31 cellular contexts compared by ENCODE assay signal in genomic region chr1:164191191-164191590, GRCh38.
"Had no signal": no experiment of that assay in that cellular context is flagged by ENCODE, and none has a peak within 500 bp of the region (broad histone marks: within the 10 kb centered on the region; RNA-seq: fewer than 3 reads in every experiment).

No MANE protein-coding gene starts in this region.

- H3K36me3 ChIP-seq: ascending aorta, cardiac muscle cell, WERI-Rb-1 had no signal

- H3K9me3 ChIP-seq: ascending aorta had no signal

- FAIRE-seq: bronchial epithelial cell, TTC549 had no signal

- H3K4me3 ChIP-seq: ascending aorta, cardiac muscle cell had no signal

- H3K4me1 ChIP-seq: ascending aorta had no signal

- H3K27ac ChIP-seq: ascending aorta, cardiac muscle cell, WERI-Rb-1 had no signal

- H3K27me3 ChIP-seq: ascending aorta, cardiac muscle cell had no signal

- DNase-seq: activated CD4-positive, alpha-beta memory T cell treated with anti-CD3 and anti-CD28 coated beads, Interleukin-2, amount 10 ng/mL, durations not matched to agents 7 days and 5 days; activated CD4-positive, alpha-beta T cell treated with anti-CD3 and anti-CD28 coated beads for 1 hour; activated CD4-positive, alpha-beta T cell treated with anti-CD3 and anti-CD28 coated beads for 36 hours; activated CD4-positive, alpha-beta T cell treated with anti-CD3 and anti-CD28 coated beads for 48 hours; activated CD4-positive, alpha-beta T cell treated with anti-CD3 and anti-CD28 coated beads, Interleukin-2, amount 10 ng/mL, durations not matched to agents 7 days and 5 days; activated CD4-positive, alpha-beta T cell treated with anti-CD3 and anti-CD28 coated beads, Interleukin-2, amount 50 U/mL, for 48 hours; activated CD4-positive, CD25-positive, alpha-beta regulatory T cell; activated CD8-positive, alpha-beta memory T cell treated with anti-CD3 and anti-CD28 coated beads for 24 hours; activated CD8-positive, alpha-beta memory T cell treated with anti-CD3 and anti-CD28 coated beads, Interleukin-2, amount 10 ng/mL, durations not matched to agents 7 days and 5 days; activated CD8-positive, alpha-beta memory T cell treated with anti-CD3 and anti-CD28 coated beads, Interleukin-2, amount 50 U/mL, for 48 hours; activated CD8-positive, alpha-beta T cell treated with anti-CD3 and anti-CD28 coated beads, Interleukin-2, amount 10 ng/mL, durations not matched to agents 7 days and 5 days; activated effector memory CD4-positive, alpha-beta T cell treated with Interleukin-2 at 50 U/mL for 16 hours; activated gamma-delta T cell; activated naive CD4-positive, alpha-beta T cell treated with anti-CD3 and anti-CD28 coated beads, Interleukin-2, amount 10 ng/mL, durations not matched to agents 7 days and 5 days; activated naive CD4-positive, alpha-beta T cell treated with Interleukin-2 at 50 U/mL for 16 hours; activated naive CD8-positive, alpha-beta T cell treated with anti-CD3 and anti-CD28 coated beads, Interleukin-2, amount 10 ng/mL, durations not matched to agents 7 days and 5 days; activated naive CD8-positive, alpha-beta T cell treated with anti-CD3 and anti-CD28 coated beads, Interleukin-2, amount 50 U/mL, for 24 hours; activated T-cell treated with anti-CD3 and anti-CD28 coated beads, Interleukin-2, amount 50 U/mL, for 24 hours; activated T-cell treated with anti-CD3 and anti-CD28 coated beads, Interleukin-2, amount 50 U/mL, for 48 hours; amygdala; anterior cingulate cortex; caudate nucleus; cerebellar nuclear complex; T-helper 1 cell; T-helper 2 cell; T-helper 9 cell; WERI-Rb-1 had no signal
